ENCODE assay signal across 12 cellular contexts in the genomic region with DNA sequence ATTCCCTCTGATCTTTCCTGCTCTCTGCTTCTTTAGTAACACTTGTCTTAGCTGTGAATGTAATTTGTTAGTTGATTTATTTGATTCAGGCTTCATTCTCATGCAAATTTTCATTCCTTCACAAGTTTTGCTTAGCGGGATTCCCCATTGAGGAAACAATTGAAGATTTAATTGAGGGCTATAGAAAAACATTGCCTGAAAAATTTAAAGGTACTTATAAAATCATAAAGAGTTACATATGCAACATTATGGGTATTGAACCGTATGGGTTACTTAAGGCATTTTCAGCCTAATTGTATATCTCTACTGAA. TPM values are rescaled to one million over a fixed set of nuclear protein-coding genes. Genes with fewer than 3 reads are reported as not detected.
DNase-seq lines count a peak whose midpoint lies in the region; ATAC-seq and TF ChIP-seq lines count a peak whose summit lies in the region.
"Had no signal": no experiment of that assay in that cellular context is flagged by ENCODE, and none has a peak within 500 bp of the region (broad histone marks: within the 10 kb centered on the region; RNA-seq: fewer than 3 reads in every experiment).

No MANE protein-coding gene starts in this region.

- TF ChIP-seq POLR2A in gastroesophageal sphincter (IDR thresholded peaks at IDR 0.05) = no peak

- H3K9ac ChIP-seq in fibroblast of lung (ENCODE audit: insufficient read depth, low read length) = no peak overlapping the region

- peak overlapping the region; percentile 85 to 86 for H3K4me3 Mint-ChIP-seq in activated T-cell treated with anti-CD3 and anti-CD28 coated beads, Interleukin-2, amount 50 U/mL, for 72 hours
- no peak overlapping the region for H3K4me3 Mint-ChIP-seq in activated T-cell treated with anti-CD3 and anti-CD28 coated beads, Interleukin-2, amount 50 U/mL, for 4 hours
- peak overlapping the region; percentile 79 to 82 for H3K4me3 Mint-ChIP-seq in stimulated activated naive B cell treated with anti-CD40 and anti-IgM and Interleukin-4, amounts not matched to agents 10 μg/mL and 1 μg/mL and 100 μg/mL, for 72 hours

- H3K4me1 ChIP-seq in fibroblast of lung (ENCODE audit: control insufficient read depth, extremely low read depth, insufficient read depth, low read length) (peaks cover under 1% of the 10 kb centered on the region), gastroesophageal sphincter (peaks cover 0 to 9% (median 2%) of the 10 kb centered on the region in 3 donors)
- H3K4me1 ChIP-seq: pancreas had no signal

- H3K4me1 Mint-ChIP-seq in activated T-cell treated with anti-CD3 and anti-CD28 coated beads, Interleukin-2, amount 50 U/mL, for 72 hours (ENCODE audit: low read depth) = peaks cover 35% of the 10 kb centered on the region
- H3K4me1 Mint-ChIP-seq in activated T-cell treated with anti-CD3 and anti-CD28 coated beads, Interleukin-2, amount 50 U/mL, for 4 hours (ENCODE audit: low read depth) = peaks cover 11% of the 10 kb centered on the region
- peaks cover 21 to 29% of the 10 kb centered on the region in 2 donors for H3K4me1 Mint-ChIP-seq in stimulated activated naive B cell treated with anti-CD40 and anti-IgM and Interleukin-4, amounts not matched to agents 10 μg/mL and 1 μg/mL and 100 μg/mL, for 72 hours

- WGBS in gastroesophageal sphincter (ENCODE audit: low coverage in 1 of 2), 2 donors = 8 to 15% methylated on average over 2 of the region's 2 CpGs

- intact Hi-C loops in posterior vena cava (cut with DNase I) = no loop called here

- TF ChIP-seq EP300 in gastroesophageal sphincter (IDR thresholded peaks at IDR 0.05) = no peak

- H3K27me3 ChIP-seq in fibroblast of lung (ENCODE audit: control insufficient read depth, insufficient read depth, low read length) (peaks cover 18% of the 10 kb centered on the region), gastroesophageal sphincter (peaks cover 88% of the 10 kb centered on the region)

- H3K4me2 ChIP-seq in fibroblast of lung (ENCODE audit: extremely low read depth, insufficient read depth, low read length) = peak overlapping the region; percentile 51

- TF ChIP-seq CTCF in VCaP (conservative IDR thresholded peaks at IDR 0.05) (no peak), fibroblast of lung (conservative IDR thresholded peaks at IDR 0.05 in 1 of 2, IDR thresholded peaks at IDR 0.05 in 1 of 2; ENCODE audit: low read depth in 1 of 2, low read length in 2 of 2) (no peak), gastroesophageal sphincter (IDR thresholded peaks at IDR 0.05) (no peak)

- peaks cover 1 to 2% of the 10 kb centered on the region in 2 donors for H3K36me3 Mint-ChIP-seq in activated T-cell treated with anti-CD3 and anti-CD28 coated beads, Interleukin-2, amount 50 U/mL, for 72 hours (ENCODE audit: insufficient read depth in 2 of 2)
- H3K36me3 Mint-ChIP-seq in activated T-cell treated with anti-CD3 and anti-CD28 coated beads, Interleukin-2, amount 50 U/mL, for 4 hours (ENCODE audit: insufficient read depth) = no peaks in the 10 kb centered on the region
- H3K36me3 Mint-ChIP-seq in stimulated activated naive B cell treated with anti-CD40 and anti-IgM and Interleukin-4, amounts not matched to agents 10 μg/mL and 1 μg/mL and 100 μg/mL, for 72 hours = peaks cover 0 to under 1% of the 10 kb centered on the region in 2 donors

- no peak for DNase-seq in activated T-cell treated with anti-CD3 and anti-CD28 coated beads, Interleukin-2, amount 50 U/mL, for 72 hours
- DNase-seq in activated T-cell treated with anti-CD3 and anti-CD28 coated beads, Interleukin-2, amount 50 U/mL, for 4 hours = no peak
- no peak for DNase-seq in fibroblast of lung (ENCODE audit: low read depth in 2 of 2)
- no peak for DNase-seq in stimulated activated naive B cell treated with anti-CD40 and anti-IgM and Interleukin-4, amounts not matched to agents 10 μg/mL and 1 μg/mL and 100 μg/mL, for 72 hours
- no peak for DNase-seq in activated naive CD4-positive, alpha-beta T cell treated with anti-CD3 and anti-CD28 coated beads, Interleukin-2, amount 50 U/mL, for 16 hours
- no peak for DNase-seq in posterior vena cava (ENCODE audit: low spot score)

- H4K20me1 ChIP-seq in fibroblast of lung (ENCODE audit: control insufficient read depth, extremely low read depth, insufficient read depth, low read length) = no peaks in the 10 kb centered on the region

- H3K9me3 Mint-ChIP-seq in activated T-cell treated with anti-CD3 and anti-CD28 coated beads, Interleukin-2, amount 50 U/mL, for 72 hours = no peaks in the 10 kb centered on the region
- H3K9me3 Mint-ChIP-seq in activated T-cell treated with anti-CD3 and anti-CD28 coated beads, Interleukin-2, amount 50 U/mL, for 4 hours = no peaks in the 10 kb centered on the region
- peaks cover 0 to 5% of the 10 kb centered on the region in 2 donors for H3K9me3 Mint-ChIP-seq in stimulated activated naive B cell treated with anti-CD40 and anti-IgM and Interleukin-4, amounts not matched to agents 10 μg/mL and 1 μg/mL and 100 μg/mL, for 72 hours
- H3K9me3 Mint-ChIP-seq: central memory CD8-positive, alpha-beta T cell had no signal

- ATAC-seq in activated T-cell treated with anti-CD3 and anti-CD28 coated beads, Interleukin-2, amount 50 U/mL, for 72 hours (replicated peaks in 1 of 2) = no peak
- no peak for ATAC-seq in activated T-cell treated with anti-CD3 and anti-CD28 coated beads, Interleukin-2, amount 50 U/mL, for 4 hours
- ATAC-seq in stimulated activated naive B cell treated with anti-CD40 and anti-IgM and Interleukin-4, amounts not matched to agents 10 μg/mL and 1 μg/mL and 100 μg/mL, for 72 hours (replicated peaks) = no peak
- no peak for ATAC-seq in gastroesophageal sphincter

- H3K27ac Mint-ChIP-seq in activated T-cell treated with anti-CD3 and anti-CD28 coated beads, Interleukin-2, amount 50 U/mL, for 72 hours = peak overlapping the region; percentile 79
- no peak overlapping the region for H3K27ac Mint-ChIP-seq in stimulated activated naive B cell treated with anti-CD40 and anti-IgM and Interleukin-4, amounts not matched to agents 10 μg/mL and 1 μg/mL and 100 μg/mL, for 72 hours

- H3K36me3 ChIP-seq in fibroblast of lung (ENCODE audit: control insufficient read depth, insufficient read depth, low read length) (no peaks in the 10 kb centered on the region), gastroesophageal sphincter (no peaks in the 10 kb centered on the region)
- H3K36me3 ChIP-seq: left lung, pancreas had no signal

- H3K79me2 ChIP-seq in fibroblast of lung (ENCODE audit: control insufficient read depth, insufficient read depth, low read length) = no peaks in the 10 kb centered on the region

- no peak overlapping the region for H2AFZ ChIP-seq in fibroblast of lung (ENCODE audit: low read length)

- H3K4me3 ChIP-seq in fibroblast of lung (replicated peaks in 1 of 4; ENCODE audit: control extremely low read depth in 1 of 4, insufficient read depth in 1 of 4, low read depth in 3 of 4, low read length in 4 of 4) (peak overlapping the region in 2 of 4 experiments; percentile 64 to 70), gastroesophageal sphincter (no peak overlapping the region)

- H3K9me3 ChIP-seq in fibroblast of lung (ENCODE audit: control insufficient read depth, insufficient read depth, low read depth, low read length) (no peaks in the 10 kb centered on the region), gastroesophageal sphincter (no peaks in the 10 kb centered on the region)
- H3K9me3 ChIP-seq: left lung, pancreas had no signal

- peaks cover 88% of the 10 kb centered on the region for H3K27me3 Mint-ChIP-seq in activated T-cell treated with anti-CD3 and anti-CD28 coated beads, Interleukin-2, amount 50 U/mL, for 72 hours (ENCODE audit: low read depth)
- peaks cover 89% of the 10 kb centered on the region for H3K27me3 Mint-ChIP-seq in activated T-cell treated with anti-CD3 and anti-CD28 coated beads, Interleukin-2, amount 50 U/mL, for 4 hours (ENCODE audit: low read depth)
- peaks cover 64 to 78% of the 10 kb centered on the region in 2 donors for H3K27me3 Mint-ChIP-seq in stimulated activated naive B cell treated with anti-CD40 and anti-IgM and Interleukin-4, amounts not matched to agents 10 μg/mL and 1 μg/mL and 100 μg/mL, for 72 hours

- peak overlapping the region; percentile 58 for H3K27ac ChIP-seq in VCaP
- no peak overlapping the region for H3K27ac ChIP-seq in fibroblast of lung (ENCODE audit: insufficient read depth, low read length)
- no peak overlapping the region for H3K27ac ChIP-seq in gastroesophageal sphincter
- H3K27ac ChIP-seq: left lung, pancreas had no signal

RNA-seq across cellular contexts. Expression of a gene that starts 11.9 kb away (rescaled TPM):
- 1 to 10 TPM; 7.5 to 9.2 TPM for total RNA-seq in activated T-cell treated with anti-CD3 and anti-CD28 coated beads, Interleukin-2, amount 50 U/mL, for 72 hours
- total RNA-seq in activated T-cell treated with anti-CD3 and anti-CD28 coated beads, Interleukin-2, amount 50 U/mL, for 4 hours = 1 to 10 TPM; 2.0 to 3.4 (median 2.3) TPM
- total RNA-seq in fibroblast of lung = 9.5 and 11.6 TPM in 2 replicates
- polyA plus RNA-seq in fibroblast of lung = 10.3 and 11.3 TPM in 2 replicates
- polyA plus RNA-seq in fibroblast of lung (2012) = 6.4 TPM in 2 replicates
- polyA minus RNA-seq in fibroblast of lung (ENCODE audit: low replicate concordance) = 3.7 and 11.9 TPM in 2 replicates
- 10 to 100 TPM; 11.4 to 17.1 (median 12.9) TPM for total RNA-seq in gastroesophageal sphincter
- total RNA-seq in posterior vena cava = 10 to 100 TPM in 1 of 2 donors, 1 to 10 TPM in 1; 9.2 to 10.4 TPM

RNA-seq across cellular contexts. Expression of a gene that starts 38.9 kb away (rescaled TPM):
- total RNA-seq in activated T-cell treated with anti-CD3 and anti-CD28 coated beads, Interleukin-2, amount 50 U/mL, for 72 hours = 1 to 10 TPM; 5.1 to 7.6 TPM
- 1 to 10 TPM; 3.4 to 4.2 (median 3.8) TPM for total RNA-seq in activated T-cell treated with anti-CD3 and anti-CD28 coated beads, Interleukin-2, amount 50 U/mL, for 4 hours
- total RNA-seq in fibroblast of lung (6.9 and 7.3 TPM in 2 replicates), gastroesophageal sphincter (1 to 10 TPM; 3.2 to 6.4 (median 5.0) TPM), posterior vena cava (1 to 10 TPM; 3.1 to 5.6 TPM)
- 3.0 and 4.4 TPM in 2 replicates for polyA plus RNA-seq in fibroblast of lung
- polyA plus RNA-seq in fibroblast of lung (2012) = 2.5 and 3.4 TPM in 2 replicates
- 0.30 and 1.0 TPM in 2 replicates for polyA minus RNA-seq in fibroblast of lung (ENCODE audit: low replicate concordance)

RNA-seq across cellular contexts. Expression of a gene that starts 45.9 kb away (rescaled TPM):
- total RNA-seq in activated T-cell treated with anti-CD3 and anti-CD28 coated beads, Interleukin-2, amount 50 U/mL, for 72 hours = under 1 TPM in 1 of 2 donors, not detected in 1; 0.14 TPM
- under 1 TPM; 0.16 to 0.35 (median 0.32) TPM for total RNA-seq in activated T-cell treated with anti-CD3 and anti-CD28 coated beads, Interleukin-2, amount 50 U/mL, for 4 hours
- total RNA-seq in fibroblast of lung = 2.8 and 3.3 TPM in 2 replicates
- polyA plus RNA-seq in fibroblast of lung = 1.2 and 1.4 TPM in 2 replicates
- 1.2 and 1.6 TPM in 2 replicates for polyA plus RNA-seq in fibroblast of lung (2012)
- polyA minus RNA-seq in fibroblast of lung (ENCODE audit: low replicate concordance) = not detected in 2 replicates
- 1 to 10 TPM; 3.1 to 6.6 (median 4.4) TPM for total RNA-seq in gastroesophageal sphincter
- 1 to 10 TPM; 2.7 to 2.8 TPM for total RNA-seq in posterior vena cava
- total RNA-seq: T-helper 2 cell treated with Interferon-gamma antibody and Interleukin-4, amounts not matched to agents 100 ng/mL and 5 ng/mL, for 36 hours had no signal

RNA-seq across cellular contexts. Expression of a gene that starts 53.8 kb away (rescaled TPM):
- total RNA-seq in activated T-cell treated with anti-CD3 and anti-CD28 coated beads, Interleukin-2, amount 50 U/mL, for 72 hours = 10 to 100 TPM; 10.1 to 10.7 TPM
- total RNA-seq in activated T-cell treated with anti-CD3 and anti-CD28 coated beads, Interleukin-2, amount 50 U/mL, for 4 hours = 1 to 10 TPM; 5.5 to 6.7 (median 6.5) TPM
- total RNA-seq in fibroblast of lung (21.6 and 23.9 TPM in 2 replicates), gastroesophageal sphincter (10 to 100 TPM; 17.9 to 27.1 (median 24.5) TPM), posterior vena cava (10 to 100 TPM; 15.8 to 18.8 TPM)
- polyA plus RNA-seq in fibroblast of lung = 12.7 and 16.6 TPM in 2 replicates
- 6.2 and 7.6 TPM in 2 replicates for polyA plus RNA-seq in fibroblast of lung (2012)
- 0.52 and 10.8 TPM in 2 replicates for polyA minus RNA-seq in fibroblast of lung (ENCODE audit: low replicate concordance)
